Comparison of ENCODE assay signal across 20 cellular contexts in the genomic region with DNA sequence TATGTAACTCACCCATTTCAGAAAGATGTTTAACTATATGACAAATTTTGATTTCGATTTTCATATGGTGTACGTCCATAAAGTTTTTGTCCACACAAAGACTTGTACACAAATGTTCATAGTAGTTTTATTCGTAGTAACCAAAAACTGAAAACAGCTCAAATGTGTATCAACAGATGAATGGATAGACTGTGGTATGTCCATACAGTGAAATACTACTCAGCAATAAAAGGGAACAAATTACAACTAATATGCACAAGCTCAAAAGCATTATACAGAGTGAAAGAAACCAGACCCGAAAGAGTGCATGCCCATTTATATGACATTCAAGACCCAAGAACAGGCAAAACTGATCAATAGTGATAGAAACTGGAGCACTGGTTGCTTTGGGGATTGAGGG.
"Had no signal": no experiment of that assay in that cellular context is flagged by ENCODE, and none has a peak within 500 bp of the region (broad histone marks: within the 10 kb centered on the region; RNA-seq: fewer than 3 reads in every experiment).

No MANE protein-coding gene starts in this region.

- H3K4me3 Mint-ChIP-seq: memory B cell; naive thymus-derived CD4-positive, alpha-beta T cell had no signal

- H3K4me3 ChIP-seq: coronary artery, dorsolateral prefrontal cortex, esophagus muscularis mucosa, gastroesophageal sphincter, heart right ventricle, left lung, lung had no signal

- H3K36me3 ChIP-seq: esophagus muscularis mucosa, gastroesophageal sphincter, heart right ventricle, left lung had no signal

- H3K4me1 ChIP-seq: esophagus muscularis mucosa, foreskin keratinocyte, gastroesophageal sphincter, heart right ventricle, left lung had no signal

- H3K27ac Mint-ChIP-seq: memory B cell; naive thymus-derived CD4-positive, alpha-beta T cell had no signal

- DNase-seq: dermis blood vessel endothelial cell; dorsolateral prefrontal cortex; effector CD4-positive, alpha-beta T cell; effector memory CD4-positive, alpha-beta T cell; foreskin keratinocyte; heart right ventricle; hippocampal formation; left cardiac atrium; left lung; left ventricle myocardium superior; mammary epithelial cell; mesendoderm; midbrain; naive thymus-derived CD4-positive, alpha-beta T cell had no signal

- H3K36me3 Mint-ChIP-seq: memory B cell; naive thymus-derived CD4-positive, alpha-beta T cell had no signal

- H3K4me1 Mint-ChIP-seq: memory B cell; naive thymus-derived CD4-positive, alpha-beta T cell had no signal

- H3K27me3 ChIP-seq: dorsolateral prefrontal cortex, esophagus muscularis mucosa, foreskin keratinocyte, gastroesophageal sphincter, heart right ventricle, left lung had no signal

- FAIRE-seq: islet of Langerhans had no signal

- H3K27ac ChIP-seq: coronary artery, dorsolateral prefrontal cortex, esophagus muscularis mucosa, foreskin keratinocyte, gastroesophageal sphincter, heart right ventricle, left lung had no signal

- ATAC-seq: foreskin keratinocyte; gastroesophageal sphincter; heart right ventricle; left cardiac atrium; left lung; left ventricle myocardium superior; naive thymus-derived CD4-positive, alpha-beta T cell had no signal
